In the genomic region with DNA sequence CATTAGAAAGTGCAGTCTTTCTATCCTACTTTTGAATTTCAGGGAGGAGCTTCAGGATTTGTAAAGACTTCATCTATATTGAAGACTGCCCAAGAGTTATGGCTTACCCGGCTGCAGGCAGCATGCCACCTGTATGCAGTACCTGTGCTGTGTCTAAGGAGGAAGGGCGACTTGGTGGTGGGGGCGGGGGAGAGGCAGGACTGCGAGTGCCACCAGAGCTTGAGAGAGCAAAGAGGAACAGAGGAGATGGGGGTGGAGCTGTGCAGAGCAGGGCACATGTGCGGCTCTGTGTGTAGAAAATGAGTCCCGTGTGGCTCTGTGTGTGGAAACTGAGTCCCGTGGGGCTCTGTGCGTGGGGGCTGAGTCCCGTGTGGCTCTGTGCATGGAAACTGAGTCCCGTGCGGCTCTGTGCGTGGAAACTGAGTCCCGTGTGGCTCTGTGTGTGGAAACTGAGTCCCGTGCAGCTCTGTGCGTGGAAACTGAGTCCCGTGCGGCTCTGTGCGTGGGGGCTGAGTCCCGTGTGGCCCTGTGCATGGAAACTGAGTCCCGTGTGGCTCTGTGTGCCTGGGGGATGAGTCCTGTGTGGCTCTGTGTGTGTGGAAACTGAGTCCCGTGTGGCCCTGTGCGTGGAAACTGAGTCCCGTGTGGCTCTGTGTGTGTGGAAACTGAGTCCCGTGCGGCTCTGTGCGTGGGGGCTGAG, we compare ENCODE assay signal across 15 cellular contexts. TPM values are rescaled to one million over a fixed set of nuclear protein-coding genes. Genes with fewer than 3 reads are reported as not detected.
A peak's percentile ranks its signal among the peaks of the same experiment; 100 is the strongest.
DNase-seq lines count a peak whose midpoint lies in the region; ATAC-seq and TF ChIP-seq lines count a peak whose summit lies in the region.
"Had no signal": no experiment of that assay in that cellular context is flagged by ENCODE, and none has a peak within 500 bp of the region (broad histone marks: within the 10 kb centered on the region; RNA-seq: fewer than 3 reads in every experiment).

No MANE protein-coding gene starts in this region.

- in situ Hi-C loops in mammary epithelial cell (cut with MboI; ENCODE audit: low sequenced_read_pairs in 2 of 2): no loop called here

- no TSS peak for BruUV-seq in mammary epithelial cell (replicated peaks; lab: Mats Ljungman, UMichigan)

- H3K9me3 ChIP-seq in breast epithelium (no peaks in the 10 kb centered on the region), mammary epithelial cell (replicated peaks; ENCODE audit: insufficient read depth, low read length) (peaks cover 5% of the 10 kb centered on the region), aorta (ENCODE audit: control insufficient read depth, low read length) (no peaks in the 10 kb centered on the region), upper lobe of left lung (no peaks in the 10 kb centered on the region)
- H3K9me3 ChIP-seq: body of pancreas, mucosa of descending colon had no signal

- TF ChIP-seq CTCF in breast epithelium (IDR thresholded peaks at IDR 0.05) (no peak), mammary epithelial cell (conservative IDR thresholded peaks at IDR 0.05 in 1 of 2, IDR thresholded peaks at IDR 0.05 in 1 of 2; ENCODE audit: extremely low read depth in 1 of 2, insufficient read depth in 1 of 2, low read depth in 1 of 2, low read length in 2 of 2) (no peak), upper lobe of left lung (IDR thresholded peaks at IDR 0.05) (no peak)

- H3K36me3 ChIP-seq in breast epithelium: no peaks in the 10 kb centered on the region
- H3K36me3 ChIP-seq in mammary epithelial cell (ENCODE audit: insufficient read depth, low read length): no peaks in the 10 kb centered on the region
- H3K36me3 ChIP-seq in aorta (ENCODE audit: control insufficient read depth in 1 of 2, insufficient read depth in 2 of 2, low read length in 1 of 2): no peaks in the 10 kb centered on the region
- H3K36me3 ChIP-seq in upper lobe of left lung: no peaks in the 10 kb centered on the region

- DNase-seq in breast epithelium (ENCODE audit: low spot score in 2 of 2) (no peak), mammary epithelial cell (no peak), aorta (no peak), T1000 (lab: John Stamatoyannopoulos, UW) (no peak), upper lobe of left lung (no peak), HEK293T (ENCODE audit: extremely low spot score) (no peak)
- peak in 2 of 10 donors; percentile 10 to 31 for DNase-seq in naive thymus-derived CD8-positive, alpha-beta T cell
- DNase-seq: body of pancreas, GF-D8, mucosa of descending colon, NCI-H2227 treated with DMSO at 0.1 percent for 48 hours, T-helper 9 cell had no signal

- no peaks in the 10 kb centered on the region for H4K20me1 ChIP-seq in mammary epithelial cell (ENCODE audit: insufficient read depth, low read length)

- H3K4me3 Mint-ChIP-seq in activated T-helper 17 cell treated with anti-CD3 and anti-CD28 coated beads, Interleukin-2, amount 50 U/mL, for 72 hours: peak overlapping the region; percentile 30
- H3K4me3 Mint-ChIP-seq in naive thymus-derived CD8-positive, alpha-beta T cell: peak overlapping the region in 9 of 10 donors; percentile 16 to 79 (median 66)

- H3K27me3 ChIP-seq in breast epithelium (no peaks in the 10 kb centered on the region), mammary epithelial cell (ENCODE audit: insufficient read depth, low read length) (no peaks in the 10 kb centered on the region), aorta (ENCODE audit: control insufficient read depth in 1 of 2, insufficient read depth in 2 of 2, low read length in 1 of 2) (no peaks in the 10 kb centered on the region), upper lobe of left lung (no peaks in the 10 kb centered on the region)
- H3K27me3 ChIP-seq: body of pancreas had no signal

- H3K4me1 ChIP-seq in breast epithelium (peaks cover 4 to 26% of the 10 kb centered on the region in 2 donors), mammary epithelial cell (ENCODE audit: insufficient read depth, low read length) (no peaks in the 10 kb centered on the region), aorta (ENCODE audit: control insufficient read depth in 1 of 2, insufficient read depth in 2 of 2, low read length in 2 of 2) (peaks cover 3 to 5% of the 10 kb centered on the region in 2 donors), upper lobe of left lung (peaks cover 21 to 27% (median 22%) of the 10 kb centered on the region in 4 donors)

- TF ChIP-seq POLR2A in breast epithelium (IDR thresholded peaks at IDR 0.05) (no peak), upper lobe of left lung (IDR thresholded peaks at IDR 0.05) (no peak)

- peaks cover 39% of the 10 kb centered on the region for H3K4me1 Mint-ChIP-seq in activated T-helper 17 cell treated with anti-CD3 and anti-CD28 coated beads, Interleukin-2, amount 50 U/mL, for 72 hours
- H3K4me1 Mint-ChIP-seq in naive thymus-derived CD8-positive, alpha-beta T cell: peaks cover 32 to 55% (median 45%) of the 10 kb centered on the region in 4 donors

- H3K9me3 Mint-ChIP-seq in activated T-helper 17 cell treated with anti-CD3 and anti-CD28 coated beads, Interleukin-2, amount 50 U/mL, for 72 hours: no peaks in the 10 kb centered on the region
- no peaks in the 10 kb centered on the region for H3K9me3 Mint-ChIP-seq in naive thymus-derived CD8-positive, alpha-beta T cell

- peak overlapping the region; percentile 2 for H3K27ac Mint-ChIP-seq in activated T-helper 17 cell treated with anti-CD3 and anti-CD28 coated beads, Interleukin-2, amount 50 U/mL, for 72 hours
- peak overlapping the region in 9 of 10 donors; percentile 19 to 92 (median 68) for H3K27ac Mint-ChIP-seq in naive thymus-derived CD8-positive, alpha-beta T cell

- POLR2A ChIA-PET in naive thymus-derived CD8-positive, alpha-beta T cell (lab: Charles Lee): interaction anchor here (0.6 to 1.7 kb wide), 3 partner anchors 11 to 68 kb away, joined by 3 to 7 read pairs (median 3); no protein-coding TSS in a partner anchor
- POLR2A ChIA-PET in HEK293T (lab: Yijun Ruan, JAX): no interaction called here

- no peak for ATAC-seq in activated T-helper 17 cell treated with anti-CD3 and anti-CD28 coated beads, Interleukin-2, amount 50 U/mL, for 72 hours (replicated peaks)
- ATAC-seq in naive thymus-derived CD8-positive, alpha-beta T cell: peak; percentile 61 to 63
- no peak for ATAC-seq in aorta (ENCODE audit: low FRiP score)
- no peak for ATAC-seq in upper lobe of left lung (ENCODE audit: low FRiP score in 2 of 2)
- ATAC-seq: body of pancreas, mucosa of descending colon had no signal

- H3K79me2 ChIP-seq in mammary epithelial cell (ENCODE audit: insufficient read depth, low read length): no peaks in the 10 kb centered on the region

- no peak overlapping the region for H3K4me2 ChIP-seq in mammary epithelial cell (ENCODE audit: insufficient read depth, low read depth, low read length)

- H3K27ac ChIP-seq in breast epithelium: peak overlapping the region; percentile 84 to 85
- H3K27ac ChIP-seq in mammary epithelial cell (ENCODE audit: insufficient read depth, low read depth, low read length): no peak overlapping the region
- peak overlapping the region; percentile 29 to 85 for H3K27ac ChIP-seq in aorta (ENCODE audit: low read depth in 1 of 2, low read length in 2 of 2)
- peak overlapping the region in 1 of 4 donors; percentile 32 for H3K27ac ChIP-seq in upper lobe of left lung
- H3K27ac ChIP-seq: epithelial cell of prostate, RWPE1 had no signal

- no peaks in the 10 kb centered on the region for H3K36me3 Mint-ChIP-seq in activated T-helper 17 cell treated with anti-CD3 and anti-CD28 coated beads, Interleukin-2, amount 50 U/mL, for 72 hours (ENCODE audit: low read depth)
- peaks cover 0 to 2% (median 0%) of the 10 kb centered on the region in 3 donors for H3K36me3 Mint-ChIP-seq in naive thymus-derived CD8-positive, alpha-beta T cell

- no peak overlapping the region for H3K9ac ChIP-seq in mammary epithelial cell (ENCODE audit: insufficient read depth, low read length)

- TF ChIP-seq EP300 in upper lobe of left lung (IDR thresholded peaks at IDR 0.05): no peak

- CTCF ChIA-PET in mammary epithelial cell (lab: Charles Lee; ENCODE audit: low non-redundant PET): no interaction called here
- CTCF ChIA-PET in HEK293T (lab: Yijun Ruan, JAX): no interaction called here

- 89% methylated on average over 16 of the region's 26 CpGs for WGBS in mammary epithelial cell (ENCODE audit: low coverage, missing lambda C conversion rate)
- 76 to 80% methylated on average over 26 of the region's 26 CpGs for WGBS in aorta, 2 donors
- 79 to 82% methylated on average over 19 to 26 of the region's 26 CpGs for WGBS in upper lobe of left lung, 2 donors

- no peak overlapping the region for H2AFZ ChIP-seq in mammary epithelial cell (ENCODE audit: low read depth, low read length)

- H3K27me3 Mint-ChIP-seq in activated T-helper 17 cell treated with anti-CD3 and anti-CD28 coated beads, Interleukin-2, amount 50 U/mL, for 72 hours: no peaks in the 10 kb centered on the region
- peaks cover 0 to 2% (median 0%) of the 10 kb centered on the region in 5 donors for H3K27me3 Mint-ChIP-seq in naive thymus-derived CD8-positive, alpha-beta T cell

- intact Hi-C loops in breast epithelium (cut with DNase I; ENCODE audit: low total_unique reads) (no loop called here), mammary epithelial cell (cut with micrococcal nuclease) (no loop called here), aorta (cut with DNase I) (loop anchor here in 1 of 2 donors (5.0 to 10.0 kb wide), 3 partner anchors 120 to 987 kb away; no protein-coding TSS in a partner anchor)

- H3K4me3 ChIP-seq in breast epithelium (no peak overlapping the region), mammary epithelial cell (replicated peaks in 1 of 3; ENCODE audit: insufficient read depth in 1 of 3, low read depth in 2 of 3, low read length in 3 of 3) (no peak overlapping the region), aorta (ENCODE audit: low read length in 2 of 2) (no peak overlapping the region), upper lobe of left lung (no peak overlapping the region)
- H3K4me3 ChIP-seq: body of pancreas, mucosa of descending colon had no signal

- dilution Hi-C loops in mammary epithelial cell (cut with HindIII; ENCODE audit: low sequenced_read_pairs): no loop called here

TF ChIP-seq in HEK293T, 16 proteins besides CTCF, POLR2A, EP300 and RAD21 (continues in another document):
- no peak for TF ChIP-seq LEF1 (IDR thresholded peaks at IDR 0.05; ENCODE audit: borderline replicate concordance)
- no peak for TF ChIP-seq FOXA1 (IDR thresholded peaks at IDR 0.05)
- no peak for TF ChIP-seq ELF4 (IDR thresholded peaks at IDR 0.05)
- TF ChIP-seq TARDBP (IDR thresholded peaks at IDR 0.05): no peak
- TF ChIP-seq NFRKB (IDR thresholded peaks at IDR 0.05): no peak
- no peak for TF ChIP-seq FOXK2 (IDR thresholded peaks at IDR 0.05)
- no peak for TF ChIP-seq SUZ12 (IDR thresholded peaks at IDR 0.05)

RNA-seq across cellular contexts. Expression of a gene that starts 43.2 kb away (rescaled TPM):
- total RNA-seq in breast epithelium (10 to 100 TPM; 28.5 to 94.3 (median 42.9) TPM), mammary epithelial cell (under 1 TPM in 1 of 2 donors, not detected in 1; 0.17 TPM), aorta (100 to 1,000 TPM in 1 of 2 donors, 10 to 100 TPM in 1; 61.9 to 112 TPM), upper lobe of left lung (10 to 100 TPM; 19.5 to 26.6 (median 24.4) TPM)
- polyA plus RNA-seq in mammary epithelial cell (not detected), aorta (10 to 100 TPM in 1 of 2 donors, 1 to 10 TPM in 1; 7.0 to 11.8 TPM)
- polyA minus RNA-seq in mammary epithelial cell: not detected
- 10 to 100 TPM; 52.0 to 54.8 TPM for total RNA-seq in activated T-helper 17 cell treated with anti-CD3 and anti-CD28 coated beads, Interleukin-2, amount 50 U/mL, for 72 hours
- 10 to 100 TPM; 52.9 to 56.8 TPM for total RNA-seq in naive thymus-derived CD8-positive, alpha-beta T cell
- 10 to 100 TPM; 11.4 to 17.6 (median 11.4) TPM for polyA plus RNA-seq in naive thymus-derived CD8-positive, alpha-beta T cell

Comparison
In these comparisons a context has a peak if more than half of its experiments do, and no peak if none do; other contexts are left out.
1. RNA of a gene that starts 43.2 kb away (total RNA-seq): 61.9 to 112 TPM in aorta, 52.9 to 56.8 TPM in naive thymus-derived CD8-positive, alpha-beta T cell, 52.0 to 54.8 TPM in activated T-helper 17 cell treated with anti-CD3 and anti-CD28 coated beads, Interleukin-2, amount 50 U/mL, for 72 hours, 28.5 to 94.3 TPM in breast epithelium and 19.5 to 26.6 TPM in upper lobe of left lung; 0.17 TPM in mammary epithelial cell; every median in the first group is over 10 times any median in the second.
2. ATAC-seq: peak in naive thymus-derived CD8-positive, alpha-beta T cell (2 of 2); none in activated T-helper 17 cell treated with anti-CD3 and anti-CD28 coated beads, Interleukin-2, amount 50 U/mL, for 72 hours (single experiment), aorta (single experiment) and upper lobe of left lung (0 of 2).